Comparison of ENCODE assay signal across 8 cellular contexts in genomic region chr19:10644351-10645007, GRCh38. TPM values are rescaled to one million over a fixed set of nuclear protein-coding genes. Genes with fewer than 3 reads are reported as not detected.
DNase-seq lines count a peak whose midpoint lies in the region; ATAC-seq and TF ChIP-seq lines count a peak whose summit lies in the region.

No MANE protein-coding gene starts in this region.

- no peaks in the 10 kb centered on the region for H3K27me3 ChIP-seq in CD8-positive, alpha-beta memory T cell (ENCODE audit: insufficient read depth, low read length, poor library complexity, severe bottlenecking)
- H3K27me3 ChIP-seq in HUES48 (ENCODE audit: control insufficient read depth, insufficient read depth, low read length) = no peaks in the 10 kb centered on the region

- H3K9me3 Mint-ChIP-seq in CD8-positive, alpha-beta memory T cell = no peaks in the 10 kb centered on the region

- no peaks in the 10 kb centered on the region for H3K9me3 ChIP-seq in CD8-positive, alpha-beta memory T cell (ENCODE audit: low read length)
- H3K9me3 ChIP-seq in HUES48 (ENCODE audit: control insufficient read depth, insufficient read depth, low read length) = no peaks in the 10 kb centered on the region
- no peaks in the 10 kb centered on the region for H3K9me3 ChIP-seq in mucosa of descending colon

- CTCF ChIA-PET in CD8-positive, alpha-beta memory T cell (lab: Charles Lee) = interaction anchor here (0.7 to 15.7 kb wide), 39 partner anchors 9 to 285 kb away, joined by 3 to 371 read pairs (median 4); partner anchors contain the start of genes CDC37, KEAP1 and QTRT1

- intact Hi-C loops in mucosa of descending colon (cut with DNase I, micrococcal nuclease) = loop anchor here (5.0 kb wide), 1 partner anchor 62 kb away; no protein-coding TSS in a partner anchor

- peaks cover 5% of the 10 kb centered on the region for H3K36me3 ChIP-seq in CD8-positive, alpha-beta memory T cell (ENCODE audit: insufficient read depth, low read length)
- H3K36me3 ChIP-seq in HUES48 (ENCODE audit: control insufficient read depth, insufficient read depth, low read length) = peaks cover 40% of the 10 kb centered on the region
- H3K36me3 ChIP-seq in mucosa of descending colon (ENCODE audit: low read depth) = no peaks in the 10 kb centered on the region

- peak overlapping the region in 7 of 8 donors; percentile 21 to 92 (median 77) for H3K27ac Mint-ChIP-seq in CD8-positive, alpha-beta memory T cell

- H3K4me3 Mint-ChIP-seq in CD8-positive, alpha-beta memory T cell = no peak overlapping the region

- H3K4me1 Mint-ChIP-seq in CD8-positive, alpha-beta memory T cell = peaks cover 16 to 23% (median 16%) of the 10 kb centered on the region in 3 donors

- peaks cover 22% of the 10 kb centered on the region for H3K4me1 ChIP-seq in CD8-positive, alpha-beta memory T cell (ENCODE audit: insufficient read depth, low read length)
- H3K4me1 ChIP-seq in HUES48 (ENCODE audit: control insufficient read depth, insufficient read depth, low read length) (peaks cover 8% of the 10 kb centered on the region), mucosa of descending colon (ENCODE audit: low read depth) (peaks cover 5% of the 10 kb centered on the region)

- no peak overlapping the region for H3K4me3 ChIP-seq in CD8-positive, alpha-beta memory T cell (ENCODE audit: low read length)
- H3K4me3 ChIP-seq in HUES48 (ENCODE audit: low read depth, low read length) = no peak overlapping the region
- no peak overlapping the region for H3K4me3 ChIP-seq in epithelial cell of esophagus (ENCODE audit: low read length)
- no peak overlapping the region for H3K4me3 ChIP-seq in mucosa of descending colon

- POLR2A ChIA-PET in CD8-positive, alpha-beta memory T cell (lab: Charles Lee) = interaction anchor here (0.5 to 3.1 kb wide), 11 partner anchors 9 to 418 kb away, joined by 3 to 28 read pairs (median 7); no protein-coding TSS in a partner anchor

- TF ChIP-seq CTCF in epithelial cell of esophagus (IDR thresholded peaks at IDR 0.05; ENCODE audit: insufficient read depth, low read depth, low read length, missing control alignments) (peak; percentile 87), mucosa of descending colon (IDR thresholded peaks at IDR 0.05) (peak; percentile 65)

- H3K9ac ChIP-seq in HUES48 (ENCODE audit: low read depth, low read length) = peak overlapping the region; percentile 42

- H3K27ac ChIP-seq in CD8-positive, alpha-beta memory T cell (ENCODE audit: low read depth, low read length) = no peak overlapping the region
- peak overlapping the region; percentile 79 for H3K27ac ChIP-seq in HUES48 (ENCODE audit: low read depth, low read length)

- peaks cover 0 to 2% of the 10 kb centered on the region in 2 donors for H3K27me3 Mint-ChIP-seq in CD8-positive, alpha-beta memory T cell

- ATAC-seq in mucosa of descending colon = peak; percentile 94
- ATAC-seq in HG02884 (IDR thresholded peaks at IDR 0.05; ENCODE audit: unreplicated experiment) = no peak

- H3K36me3 Mint-ChIP-seq in CD8-positive, alpha-beta memory T cell = peaks cover 0 to 44% (median 0%) of the 10 kb centered on the region in 3 donors

- peak; percentile 77 to 89 (median 83) for DNase-seq in CD8-positive, alpha-beta memory T cell
- DNase-seq in OCI-M1 (lab: John Stamatoyannopoulos, UW) (peak; percentile 97), activated T-cell treated with anti-CD3 and anti-CD28 coated beads for 24 hours (ENCODE audit: low read depth) (peak; percentile 77), epithelial cell of esophagus (ENCODE audit: low read depth) (peak; percentile 79), mucosa of descending colon (peak; percentile 85 to 91 (median 88))
- DNase-seq in stimulated activated CD8-positive, alpha-beta memory T cell treated with anti-CD3 and anti-CD28 coated beads, Interleukin-4, amount 100 ng/mL, for 48 hours = peak; percentile 89

RNA-seq across cellular contexts. Expression of gene ILF3, which starts 9.7 kb away (rescaled TPM):
- total RNA-seq in CD8-positive, alpha-beta memory T cell = 100 to 1,000 TPM; 471 to 475 TPM
- 100.0 TPM for polyA plus RNA-seq in CD8-positive, alpha-beta memory T cell
- 100 to 1,000 TPM; 151 to 213 (median 178) TPM for total RNA-seq in mucosa of descending colon

RNA-seq across cellular contexts. Expression of gene SLC44A2, which starts 19.1 kb away (rescaled TPM):
- total RNA-seq in CD8-positive, alpha-beta memory T cell = 10 to 100 TPM; 70.5 to 88.2 TPM
- polyA plus RNA-seq in CD8-positive, alpha-beta memory T cell = 285 TPM
- 100 to 1,000 TPM in 2 of 3 donors, 10 to 100 TPM in 1; 90.0 to 179 (median 116) TPM for total RNA-seq in mucosa of descending colon

RNA-seq across cellular contexts. Expression of gene QTRT1, which starts 56.8 kb away (rescaled TPM):
- 10 to 100 TPM; 76.1 to 80.1 TPM for total RNA-seq in CD8-positive, alpha-beta memory T cell
- polyA plus RNA-seq in CD8-positive, alpha-beta memory T cell = 32.2 TPM
- 100 to 1,000 TPM in 2 of 3 donors, 10 to 100 TPM in 1; 57.8 to 107 (median 101) TPM for total RNA-seq in mucosa of descending colon

RNA-seq across cellular contexts. Expression of gene AP1M2, which starts 57.4 kb away (rescaled TPM):
- total RNA-seq in CD8-positive, alpha-beta memory T cell = not detected
- not detected for polyA plus RNA-seq in CD8-positive, alpha-beta memory T cell
- 100 to 1,000 TPM in 2 of 3 donors, 10 to 100 TPM in 1; 42.6 to 140 (median 131) TPM for total RNA-seq in mucosa of descending colon
